16 cellular contexts compared by ENCODE assay signal in the genomic region with DNA sequence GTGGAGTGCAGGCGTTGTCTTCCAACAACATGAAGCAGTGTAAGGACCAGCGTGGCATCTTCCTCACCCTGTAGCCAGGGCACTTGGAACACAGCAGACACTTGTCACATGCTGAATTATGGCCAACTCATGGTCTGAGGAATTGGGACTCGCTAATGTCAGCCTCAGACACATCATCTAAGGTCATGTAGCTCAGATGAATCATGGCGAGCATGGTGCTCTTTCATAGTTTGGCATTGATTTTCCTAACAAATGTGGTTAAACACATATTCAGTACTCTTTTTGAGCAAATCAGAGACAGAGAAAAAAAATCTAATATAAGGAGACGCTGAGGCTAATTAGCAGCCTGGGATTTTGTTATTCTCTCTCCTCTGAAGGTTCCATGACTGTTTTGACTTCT.
"Had no signal": no experiment of that assay in that cellular context is flagged by ENCODE, and none has a peak within 500 bp of the region (broad histone marks: within the 10 kb centered on the region; RNA-seq: fewer than 3 reads in every experiment).

No MANE protein-coding gene starts in this region.

- ATAC-seq: activated CD8-positive, alpha-beta T cell treated with anti-CD3 and anti-CD28 coated beads, Interleukin-2, amount 10 ng/mL, durations not matched to agents 7 days and 5 days; activated naive CD4-positive, alpha-beta T cell treated with anti-CD3 and anti-CD28 coated beads, Interleukin-2, amount 50 U/mL, for 72 hours; esophagus mucosa had no signal

- H3K27ac Mint-ChIP-seq: activated CD4-positive, alpha-beta T cell treated with anti-CD3 and anti-CD28 coated beads, Interleukin-2, amount 10 ng/mL, durations not matched to agents 24 days and 14 days; activated CD8-positive, alpha-beta T cell treated with anti-CD3 and anti-CD28 coated beads, Interleukin-2, amount 10 ng/mL, durations not matched to agents 7 days and 5 days; immature natural killer cell; nephron had no signal

- DNase-seq: activated CD4-positive, alpha-beta T cell treated with anti-CD3 and anti-CD28 coated beads, Interleukin-2, amount 10 ng/mL, durations not matched to agents 24 days and 14 days; activated CD8-positive, alpha-beta memory T cell treated with anti-CD3 and anti-CD28 coated beads, Interleukin-2, amount 50 U/mL, for 4 hours; activated CD8-positive, alpha-beta T cell treated with anti-CD3 and anti-CD28 coated beads, Interleukin-2, amount 10 ng/mL, durations not matched to agents 7 days and 5 days; activated gamma-delta T cell; activated T-cell treated with anti-CD3 and anti-CD28 coated beads, Interleukin-2, amount 50 U/mL, for 48 hours; central memory CD4-positive, alpha-beta T cell; colonic mucosa; foreskin melanocyte; immature natural killer cell; mesendoderm; stomach; T-helper 2 cell had no signal

- H3K9me3 ChIP-seq: colonic mucosa, thoracic aorta had no signal

- H3K4me1 ChIP-seq: colonic mucosa, stomach had no signal

- H3K9me3 Mint-ChIP-seq: activated CD4-positive, alpha-beta T cell treated with anti-CD3 and anti-CD28 coated beads, Interleukin-2, amount 10 ng/mL, durations not matched to agents 24 days and 14 days; activated naive CD4-positive, alpha-beta T cell treated with anti-CD3 and anti-CD28 coated beads, Interleukin-2, amount 50 U/mL, for 72 hours had no signal

- H3K27me3 ChIP-seq: colonic mucosa, stomach had no signal

- H3K27ac ChIP-seq: colonic mucosa, stomach, thoracic aorta had no signal

- H3K36me3 Mint-ChIP-seq: activated naive CD4-positive, alpha-beta T cell treated with anti-CD3 and anti-CD28 coated beads, Interleukin-2, amount 50 U/mL, for 72 hours; immature natural killer cell had no signal

- H3K4me3 Mint-ChIP-seq: activated CD4-positive, alpha-beta T cell treated with anti-CD3 and anti-CD28 coated beads, Interleukin-2, amount 10 ng/mL, durations not matched to agents 24 days and 14 days; activated CD8-positive, alpha-beta T cell treated with anti-CD3 and anti-CD28 coated beads, Interleukin-2, amount 10 ng/mL, durations not matched to agents 7 days and 5 days; immature natural killer cell; nephron had no signal

- H3K36me3 ChIP-seq: colonic mucosa, stomach, thoracic aorta had no signal

- H3K4me1 Mint-ChIP-seq: activated CD4-positive, alpha-beta T cell treated with anti-CD3 and anti-CD28 coated beads, Interleukin-2, amount 10 ng/mL, durations not matched to agents 24 days and 14 days; immature natural killer cell had no signal

- H3K27me3 Mint-ChIP-seq: activated CD4-positive, alpha-beta T cell treated with anti-CD3 and anti-CD28 coated beads, Interleukin-2, amount 10 ng/mL, durations not matched to agents 24 days and 14 days had no signal

- H3K4me3 ChIP-seq: colonic mucosa, stomach, thoracic aorta had no signal
